In genomic region chr7:29282819-29283414, GRCh38 we compare ENCODE assay signal across 12 cellular contexts.
DNase-seq lines count a peak whose midpoint lies in the region; ATAC-seq and TF ChIP-seq lines count a peak whose summit lies in the region.
"Had no signal": no experiment of that assay in that cellular context is flagged by ENCODE, and none has a peak within 500 bp of the region (broad histone marks: within the 10 kb centered on the region; RNA-seq: fewer than 3 reads in every experiment).

No MANE protein-coding gene starts in this region.

- H2BK12ac ChIP-seq in H9 (ENCODE audit: insufficient read length, low read depth, low read length), result no peak overlapping the region

- ATAC-seq in CD8-positive, alpha-beta T cell, result no peak
- ATAC-seq in HG03045 (IDR thresholded peaks at IDR 0.05; ENCODE audit: unreplicated experiment), result no peak

- no peak overlapping the region for H3K14ac ChIP-seq in H9 (ENCODE audit: insufficient read depth, low read length)

- TSS peak; percentile 17 for BruUV-seq in A673 (replicated peaks; lab: Mats Ljungman, UMichigan)

- no peaks in the 10 kb centered on the region for H3K79me1 ChIP-seq in H9 (ENCODE audit: insufficient read depth, low read depth, low read length, poor library complexity, severe bottlenecking)

- H3K23ac ChIP-seq in H9 (ENCODE audit: insufficient read length, low read depth, low read length), result no peak overlapping the region

- no peak overlapping the region for H3T11ph ChIP-seq in H9 (ENCODE audit: low read length)

- H3K56ac ChIP-seq in H9 (ENCODE audit: insufficient read length, low read depth, low read length), result no peak overlapping the region

- CTCF ChIA-PET in A673 (lab: Charles Lee), result interaction anchor here (0.6 kb wide), 1 partner anchor 82 kb away, joined by 3 read pairs; no protein-coding TSS in a partner anchor
- CTCF ChIA-PET in CD8-positive, alpha-beta T cell (lab: Charles Lee), result interaction anchor here (1.4 to 2.0 kb wide), 3 partner anchors 93 to 361 kb away, joined by 3 to 9 read pairs (median 4); no protein-coding TSS in a partner anchor

- H2AFZ ChIP-seq in H9 (ENCODE audit: low read length), result no peak overlapping the region

- peaks cover 45% of the 10 kb centered on the region for H3K4me1 ChIP-seq in A673 (ENCODE audit: insufficient read depth, low read length, poor library complexity, severe bottlenecking)
- H3K4me1 ChIP-seq in H9 (ENCODE audit: insufficient read depth, low read length), result peaks cover 6% of the 10 kb centered on the region; the same call in 1 of the 2 replicates
- peaks cover 11% of the 10 kb centered on the region for H3K4me1 ChIP-seq in CD8-positive, alpha-beta T cell (ENCODE audit: insufficient read depth, low read length)
- H3K4me1 ChIP-seq: colonic mucosa had no signal

- H4K20me1 ChIP-seq in H9 (ENCODE audit: control insufficient read depth, insufficient read depth, insufficient read length), result no peaks in the 10 kb centered on the region

- no peak overlapping the region for H3K4me3 ChIP-seq in A673 (ENCODE audit: low read depth, low read length, poor library complexity, severe bottlenecking)
- H3K4me3 ChIP-seq in CD8-positive, alpha-beta T cell (ENCODE audit: low read depth, low read length), result no peak overlapping the region
- H3K4me3 ChIP-seq: colonic mucosa had no signal

- no peak for TF ChIP-seq CTCF in A673 (conservative IDR thresholded peaks at IDR 0.05; ENCODE audit: low read depth, low read length)
- TF ChIP-seq CTCF in H9 (conservative IDR thresholded peaks at IDR 0.05), result no peak
- TF ChIP-seq CTCF in CD8-positive, alpha-beta T cell (IDR thresholded peaks at IDR 0.05), result no peak

- no peaks in the 10 kb centered on the region for H3K36me3 Mint-ChIP-seq in H9 (ENCODE audit: insufficient read depth in 1 of 3, low read depth in 3 of 3)
- H3K36me3 Mint-ChIP-seq in CD8-positive, alpha-beta T cell, result no peaks in the 10 kb centered on the region

- DNase-seq in A673 (ENCODE audit: low spot score) (no peak), H9 (peak; percentile 65), NCI-H345 treated with DMSO at 0.1 percent for 48 hours (lab: John Stamatoyannopoulos, UW; ENCODE audit: unreplicated experiment) (peak; percentile 45), cerebellar cortex (ENCODE audit: low spot score) (peak; percentile 64), globus pallidus (ENCODE audit: low spot score) (no peak), A172 (ENCODE audit: low spot score) (no peak)
- no peak for DNase-seq in CD8-positive, alpha-beta T cell
- DNase-seq: activated gamma-delta T cell; colonic mucosa; stimulated activated CD4-positive, alpha-beta T cell treated with anti-CD3 and anti-CD28 coated beads, Interleukin-12 subunit alpha, Interleukin-12 subunit beta, amount 100 ng/mL, for 4 hours; WERI-Rb-1 had no signal

- H4K91ac ChIP-seq in H9 (ENCODE audit: insufficient read length, low read depth, low read length), result no peak overlapping the region

- H3K27me3 Mint-ChIP-seq in H9 (ENCODE audit: low read depth), result peaks cover 1% of the 10 kb centered on the region
- H3K27me3 Mint-ChIP-seq in CD8-positive, alpha-beta T cell (ENCODE audit: low read depth), result no peaks in the 10 kb centered on the region

- POLR2A ChIA-PET in A673 (lab: Charles Lee; ENCODE audit: low non-redundant PET), result interaction anchor here (0.6 kb wide), 1 partner anchor 75 kb away, joined by 3 read pairs; no protein-coding TSS in a partner anchor
- POLR2A ChIA-PET in CD8-positive, alpha-beta T cell (lab: Charles Lee), result no interaction called here

- no peaks in the 10 kb centered on the region for H3K9me3 Mint-ChIP-seq in H9
- H3K9me3 Mint-ChIP-seq in CD8-positive, alpha-beta T cell, result no peaks in the 10 kb centered on the region

- no peak overlapping the region for H3K4ac ChIP-seq in H9 (ENCODE audit: low read depth, low read length)

- H2BK120ac ChIP-seq in H9 (ENCODE audit: low read depth, low read length, poor library complexity, severe bottlenecking), result no peak overlapping the region

- no peak overlapping the region for H3K4me2 ChIP-seq in H9 (ENCODE audit: insufficient read depth, insufficient read length, low read length)

- no peak overlapping the region for H2BK20ac ChIP-seq in H9 (ENCODE audit: low read depth, low read length, poor library complexity, severe bottlenecking)

- H3K27ac ChIP-seq in A673 (ENCODE audit: low read depth, low read length, poor library complexity, severe bottlenecking), result no peak overlapping the region
- no peak overlapping the region for H3K27ac ChIP-seq in H9 (ENCODE audit: insufficient read length, low read depth, low read length)
- no peak overlapping the region for H3K27ac ChIP-seq in CD8-positive, alpha-beta T cell (ENCODE audit: low read depth, low read length)
- H3K27ac ChIP-seq: colonic mucosa, WERI-Rb-1 had no signal

- peaks cover 12 to 16% of the 10 kb centered on the region in 2 experiments for H3K4me1 Mint-ChIP-seq in H9
- peaks cover 31% of the 10 kb centered on the region for H3K4me1 Mint-ChIP-seq in CD8-positive, alpha-beta T cell (ENCODE audit: low read depth)

- no peaks in the 10 kb centered on the region for H3K27me3 ChIP-seq in A673 (replicated peaks; ENCODE audit: insufficient read depth, low read depth, low read length, poor library complexity)
- no peaks in the 10 kb centered on the region for H3K27me3 ChIP-seq in H9 (ENCODE audit: insufficient read depth, low read length)
- no peaks in the 10 kb centered on the region for H3K27me3 ChIP-seq in CD8-positive, alpha-beta T cell (ENCODE audit: insufficient read depth, low read length)
- H3K27me3 ChIP-seq: colonic mucosa had no signal

- H3K79me2 ChIP-seq in H9 (ENCODE audit: insufficient read depth, low read length), result no peaks in the 10 kb centered on the region

- no peak overlapping the region for H2AK5ac ChIP-seq in H9 (ENCODE audit: insufficient read length, low read length)

- no peak overlapping the region for H2BK5ac ChIP-seq in H9 (ENCODE audit: insufficient read length, low read length)

- no peak overlapping the region for H2BK15ac ChIP-seq in H9 (ENCODE audit: low read depth, low read length)

- WGBS in H9 (ENCODE audit: extremely low coverage, insufficient read length, low lambda C conversion rate), result no CpG with 5 or more reads among the region's 13 CpGs

- H4K8ac ChIP-seq in H9 (replicated peaks; ENCODE audit: insufficient read length, low read depth, low read length), result no peak overlapping the region

- H3K9ac ChIP-seq in H9 (ENCODE audit: extremely low read depth, insufficient read length, low read length), result no peak overlapping the region

- no peaks in the 10 kb centered on the region for H3K23me2 ChIP-seq in H9 (ENCODE audit: insufficient read length, low read depth, low read length, poor library complexity, severe bottlenecking)

- H3K18ac ChIP-seq in H9 (ENCODE audit: insufficient read length, low read depth, low read length), result no peak overlapping the region

- no peak overlapping the region for H3K27ac Mint-ChIP-seq in H9
- H3K27ac Mint-ChIP-seq in CD8-positive, alpha-beta T cell, result no peak overlapping the region

- H3K4me3 Mint-ChIP-seq in H9, result no peak overlapping the region
- no peak overlapping the region for H3K4me3 Mint-ChIP-seq in CD8-positive, alpha-beta T cell

- no peaks in the 10 kb centered on the region for H3K36me3 ChIP-seq in A673 (ENCODE audit: insufficient read depth, low read length, poor library complexity, severe bottlenecking)
- no peaks in the 10 kb centered on the region for H3K36me3 ChIP-seq in CD8-positive, alpha-beta T cell (ENCODE audit: insufficient read depth, low read length)
- H3K36me3 ChIP-seq: colonic mucosa, WERI-Rb-1 had no signal

- no peak overlapping the region for H4K5ac ChIP-seq in H9 (ENCODE audit: insufficient read length, low read depth, low read length)

- H3K9me3 ChIP-seq in A673 (ENCODE audit: low read depth, low read length, poor library complexity, severe bottlenecking) (no peaks in the 10 kb centered on the region), H9 (ENCODE audit: control insufficient read depth, low read depth, low read length) (no peaks in the 10 kb centered on the region)
- no peaks in the 10 kb centered on the region for H3K9me3 ChIP-seq in CD8-positive, alpha-beta T cell (ENCODE audit: low read length)
- H3K9me3 ChIP-seq: colonic mucosa had no signal

- intact Hi-C loops in A673 (cut with micrococcal nuclease; ENCODE audit: unreplicated experiment), result no loop called here
- intact Hi-C loops in CD8-positive, alpha-beta T cell (cut with DNase I, micrococcal nuclease), result no loop called here

Comparison
In these comparisons a context has a peak if more than half of its experiments do, and no peak if none do; other contexts are left out.
1. DNase-seq: peak in H9 (single experiment), NCI-H345 treated with DMSO at 0.1 percent for 48 hours (single experiment) and cerebellar cortex (single experiment); none in A673 (single experiment), globus pallidus (single experiment), CD8-positive, alpha-beta T cell (0 of 7) and A172 (single experiment).